Comparison of ENCODE assay signal across 1 cellular context in genomic region chr17:77414811-77415400, GRCh38.
TF ChIP-seq lines count a peak whose summit lies in the region.

No MANE protein-coding gene starts in this region.

TF ChIP-seq in WTC11, 78 proteins besides CTCF, POLR2A, EP300 and RAD21 (continued from another document):
- TF ChIP-seq ARID4B (CRISPR knock-in tag; IDR thresholded peaks at IDR 0.05; ENCODE audit: borderline replicate concordance) (no peak), TCF7 (CRISPR knock-in tag; IDR thresholded peaks at IDR 0.05; ENCODE audit: low read depth) (no peak), CREB1 (CRISPR knock-in tag; IDR thresholded peaks at IDR 0.05) (no peak), AFF4 (CRISPR knock-in tag; IDR thresholded peaks at IDR 0.05; ENCODE audit: borderline replicate concordance) (no peak), MAX (CRISPR knock-in tag; IDR thresholded peaks at IDR 0.05) (no peak), SP1 (CRISPR knock-in tag; conservative IDR thresholded peaks at IDR 0.05) (no peak), ZNF423 (CRISPR knock-in tag; IDR thresholded peaks at IDR 0.05) (no peak), AR (CRISPR knock-in tag; IDR thresholded peaks at IDR 0.05) (no peak), IRF1 (CRISPR knock-in tag; IDR thresholded peaks at IDR 0.05) (no peak), ATF3 (CRISPR knock-in tag; conservative IDR thresholded peaks at IDR 0.05) (no peak), TEAD1 (CRISPR knock-in tag; IDR thresholded peaks at IDR 0.05) (no peak), PRDM15 (CRISPR knock-in tag; IDR thresholded peaks at IDR 0.05) (no peak), RORB (CRISPR knock-in tag; IDR thresholded peaks at IDR 0.05) (no peak), ZNF232 (CRISPR knock-in tag; IDR thresholded peaks at IDR 0.05) (no peak)
